1 cellular context compared by ENCODE assay signal in the genomic region with DNA sequence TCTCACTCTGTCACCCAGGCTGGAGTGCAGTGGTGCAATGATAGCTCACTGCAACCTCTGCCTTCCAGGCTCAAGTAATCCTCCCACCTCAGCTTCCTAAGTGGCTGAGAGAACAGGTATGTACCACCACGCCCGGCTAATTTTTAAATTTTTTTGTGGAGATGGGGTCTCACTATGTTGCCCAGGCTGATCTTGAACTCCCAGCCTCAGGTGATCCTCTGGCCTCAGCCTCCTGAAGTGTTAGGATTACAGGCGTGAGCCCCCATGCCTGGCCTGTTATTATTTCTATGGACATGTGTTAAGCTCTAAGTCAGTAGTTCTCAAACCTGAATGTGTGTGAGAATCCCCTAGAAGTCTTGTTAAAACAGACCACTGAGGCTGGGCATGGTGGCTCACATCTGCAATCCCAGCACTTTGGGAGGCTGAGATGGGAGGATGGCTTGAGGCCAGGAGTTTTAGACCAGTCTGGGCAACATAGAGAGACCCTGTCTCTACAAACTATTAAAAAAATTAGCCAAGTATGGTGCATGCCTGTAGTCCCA.
TF ChIP-seq lines count a peak whose summit lies in the region.

No MANE protein-coding gene starts in this region.

TF ChIP-seq in endothelial cell of umbilical vein, 7 proteins besides CTCF, POLR2A, EP300 and RAD21:
- TF ChIP-seq, protein P1, sequence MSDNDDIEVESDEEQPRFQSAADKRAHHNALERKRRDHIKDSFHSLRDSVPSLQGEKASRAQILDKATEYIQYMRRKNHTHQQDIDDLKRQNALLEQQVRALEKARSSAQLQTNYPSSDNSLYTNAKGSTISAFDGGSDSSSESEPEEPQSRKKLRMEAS (IDR thresholded peaks at IDR 0.05; ENCODE audit: insufficient read depth, insufficient read length) = no peak
- TF ChIP-seq EZH2 (IDR thresholded peaks at IDR 0.05; ENCODE audit: borderline replicate concordance, low read depth, low read length, severe bottlenecking) (no peak), MYC (IDR thresholded peaks at IDR 0.05; ENCODE audit: low read depth, low read length) (no peak), JUN (IDR thresholded peaks at IDR 0.05; ENCODE audit: borderline replicate concordance, insufficient read depth, insufficient read length, low read depth) (no peak), FOS (IDR thresholded peaks at IDR 0.05; ENCODE audit: borderline replicate concordance, insufficient read depth, low read length) (no peak), GATA2 (IDR thresholded peaks at IDR 0.05; ENCODE audit: insufficient read depth, insufficient read length, low read depth, low read length) (no peak), POLR2AphosphoS5 (IDR thresholded peaks at IDR 0.05; ENCODE audit: insufficient read depth, low read depth, low read length) (no peak)
TF ChIP-seq in endothelial cell of umbilical vein: peak in this region for 0.
